Comparison of ENCODE assay signal across 9 cellular contexts in genomic region chr11:119340335-119341221, GRCh38. TPM values are rescaled to one million over a fixed set of nuclear protein-coding genes. Genes with fewer than 3 reads are reported as not detected.
DNase-seq lines count a peak whose midpoint lies in the region; ATAC-seq and TF ChIP-seq lines count a peak whose summit lies in the region.
"Had no signal": no experiment of that assay in that cellular context is flagged by ENCODE, and none has a peak within 500 bp of the region (broad histone marks: within the 10 kb centered on the region; RNA-seq: fewer than 3 reads in every experiment).

C1QTNF5 (minus strand) TSS chr11:119340883; CDS start chr11:119340397, 486 bp downstream.

- peaks cover 45% of the 10 kb centered on the region for H3K27me3 Mint-ChIP-seq in GM23338 (ENCODE audit: insufficient read depth, low read depth, poor library complexity)

- ATAC-seq in GM23338 (peak; percentile 17), sciatic nerve (peak; percentile 61)
- no peak for ATAC-seq in activated CD4-positive, CD25-positive, alpha-beta regulatory T cell treated with anti-CD3 and anti-CD28 coated beads, Interleukin-2, amount 50 U/mL, for 24 hours

- peaks cover 49% of the 10 kb centered on the region for H3K4me1 Mint-ChIP-seq in GM23338

- H3K9me3 Mint-ChIP-seq in GM23338: no peaks in the 10 kb centered on the region

- peak within 1 kb of the TSS; percentile 61 for H3K4me3 Mint-ChIP-seq in GM23338

- H3K36me3 Mint-ChIP-seq in GM23338 (ENCODE audit: low read depth): peaks cover 16% of the 10 kb centered on the region; the same call in 2 of the 3 replicates

- H4K20me1 ChIP-seq in GM23338 (replicated peaks; ENCODE audit: insufficient read depth): no peaks in the 10 kb centered on the region

- H3K4me1 ChIP-seq in GM23338 (ENCODE audit: insufficient read depth): peaks cover 36% of the 10 kb centered on the region

- H2AFZ ChIP-seq in GM23338: peak within 1 kb of the TSS; percentile 88

- no peaks in the 10 kb centered on the region for H3K9me2 ChIP-seq in GM23338 (ENCODE audit: insufficient read depth)

- TF ChIP-seq CTCF in GM23338 (conservative IDR thresholded peaks at IDR 0.05; ENCODE audit: low read depth in 2 of 2) (peak in 1 of 2 experiments; percentile 33; a peak in 2 of 4 replicates), brain microvascular endothelial cell (IDR thresholded peaks at IDR 0.05; ENCODE audit: low read depth, low read length, missing control alignments) (no peak)

- H3K4me2 ChIP-seq in GM23338: peak within 1 kb of the TSS; percentile 79

- H3F3A ChIP-seq in GM23338 (replicated peaks; ENCODE audit: low read depth): peaks cover 16% of the 10 kb centered on the region

- peaks cover 4% of the 10 kb centered on the region for H3K9me3 ChIP-seq in iPS-18c (ENCODE audit: control insufficient read depth, insufficient read depth, low read length)

- no peak within 1 kb of the TSS for H3K27ac Mint-ChIP-seq in GM23338

- peaks cover 12% of the 10 kb centered on the region for H3K79me2 ChIP-seq in GM23338 (replicated peaks; ENCODE audit: insufficient read depth)

- intact Hi-C loops in sciatic nerve (cut with DNase I): no loop called here

- peak; percentile 68 for DNase-seq in GM23338 (ENCODE audit: low spot score)
- DNase-seq in brain microvascular endothelial cell: no peak
- DNase-seq in sciatic nerve (ENCODE audit: low spot score): peak; percentile 93
- DNase-seq in SW 1271 (lab: John Stamatoyannopoulos, UW): no peak
- DNase-seq in NOMO-1 treated with dmso at 0.1 percent for 144 hours (lab: John Stamatoyannopoulos, UW; ENCODE audit: unreplicated experiment): no peak
- DNase-seq in NCI-H1092 (lab: John Stamatoyannopoulos, UW): no peak
- DNase-seq: activated CD4-positive, alpha-beta T cell treated with anti-CD3 and anti-CD28 coated beads for 1 hour had no signal

- no peak within 1 kb of the TSS for H3K27ac ChIP-seq in GM23338 (ENCODE audit: low read depth)
- H3K27ac ChIP-seq in brain microvascular endothelial cell: no peak within 1 kb of the TSS

- H3K27me3 ChIP-seq in GM23338 (ENCODE audit: insufficient read depth) (peaks cover 48% of the 10 kb centered on the region), brain microvascular endothelial cell (replicated peaks) (peaks cover 15% of the 10 kb centered on the region)

- in situ Hi-C loops in brain microvascular endothelial cell (cut with HindIII; ENCODE audit: low pct_ligation_motif_present, low sequenced_read_pairs): no loop called here

- H3K4me3 ChIP-seq in GM23338 (peak within 1 kb of the TSS; percentile 76), brain microvascular endothelial cell (ENCODE audit: low read depth, low read length) (peak within 1 kb of the TSS; percentile 42), iPS-18c (ENCODE audit: insufficient read depth, low read depth, low read length) (peak within 1 kb of the TSS; percentile 65)

- H3K36me3 ChIP-seq in GM23338 (ENCODE audit: insufficient read depth) (no peaks in the 10 kb centered on the region; the same call in 1 of the 2 replicates), brain microvascular endothelial cell (replicated peaks) (no peaks in the 10 kb centered on the region)

TF ChIP-seq in GM23338, 12 proteins besides CTCF, POLR2A, EP300 and RAD21:
- TF ChIP-seq NANOG (IDR thresholded peaks at IDR 0.05; ENCODE audit: borderline replicate concordance) (no peak), POLR2AphosphoS5 (IDR thresholded peaks at IDR 0.05; ENCODE audit: low read depth) (no peak), EZH2 (IDR thresholded peaks at IDR 0.05; ENCODE audit: low read depth, unreplicated experiment) (peak; percentile 42)

RNA-seq across cellular contexts. Expression of gene C1QTNF5, which starts in this region (rescaled TPM):
- 1.9 and 3.0 TPM in 2 replicates for total RNA-seq in GM23338 (2014; rRNA removed; shearing (Covaris generic))
- polyA plus RNA-seq in GM23338 (2016; fragmentation: Nextera tagmentation; extraction: Ambion mirVana): 1.8 and 1.9 TPM in 2 replicates
- total RNA-seq in sciatic nerve: 27.7 TPM

Comparison
In these comparisons a context has a peak if more than half of its experiments do, and no peak if none do; other contexts are left out.
1. ATAC-seq: peak in GM23338 (single experiment) and sciatic nerve (single experiment); none in activated CD4-positive, CD25-positive, alpha-beta regulatory T cell treated with anti-CD3 and anti-CD28 coated beads, Interleukin-2, amount 50 U/mL, for 24 hours (0 of 2).
2. DNase-seq: peak in GM23338 (single experiment) and sciatic nerve (single experiment); none in brain microvascular endothelial cell (single experiment), SW 1271 (0 of 2), NOMO-1 treated with dmso at 0.1 percent for 144 hours (single experiment) and NCI-H1092 (single experiment).
3. Peak in every context shown above with its lines, with median percentiles within 50 percentile points of each other: H3K4me3 ChIP-seq.